11 cellular contexts compared by ENCODE assay signal in the genomic region with DNA sequence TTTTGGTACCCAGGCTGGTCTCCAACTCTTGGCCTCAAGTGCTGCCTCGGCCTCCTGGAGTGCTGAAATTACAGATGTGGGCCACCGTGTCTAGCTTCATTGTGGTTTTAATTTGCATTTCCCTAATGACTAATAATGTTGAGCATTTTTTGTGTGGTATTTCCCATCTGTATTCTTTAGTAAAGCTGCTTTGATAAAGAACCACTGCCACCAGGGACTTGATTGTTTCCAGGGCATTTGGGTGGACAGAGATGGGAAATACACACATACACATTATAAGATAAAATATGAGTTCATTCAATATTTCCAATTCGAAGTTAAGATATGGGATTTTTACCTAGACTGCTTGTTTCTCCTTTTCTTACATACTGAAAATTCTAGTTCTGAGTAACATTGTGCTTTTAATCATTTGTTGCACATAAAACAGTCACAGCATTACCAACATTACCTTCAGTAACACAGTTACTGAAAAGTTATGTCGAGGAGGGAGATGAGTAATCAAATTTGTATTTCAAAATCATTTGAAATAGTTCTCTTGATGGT. TPM values are rescaled to one million over a fixed set of nuclear protein-coding genes. Genes with fewer than 3 reads are reported as not detected.
A peak's percentile ranks its signal among the peaks of the same experiment; 100 is the strongest.
DNase-seq lines count a peak whose midpoint lies in the region; ATAC-seq and TF ChIP-seq lines count a peak whose summit lies in the region.
"Had no signal": no experiment of that assay in that cellular context is flagged by ENCODE, and none has a peak within 500 bp of the region (broad histone marks: within the 10 kb centered on the region; RNA-seq: fewer than 3 reads in every experiment).

No MANE protein-coding gene starts in this region.

- no peaks in the 10 kb centered on the region for H3K9me3 ChIP-seq in body of pancreas
- H3K9me3 ChIP-seq: BLaER1 treated with 17β-estradiol and CSF1 and Interleukin-3, amounts not matched to agents 10 nM and 100 nM; left lung had no signal

- H3K27ac ChIP-seq in body of pancreas: no peak overlapping the region
- H3K27ac ChIP-seq: BLaER1 treated with 17β-estradiol and CSF1 and Interleukin-3, amounts not matched to agents 10 nM and 100 nM; left lung had no signal

- peak overlapping the region; percentile 86 for H3K4me3 Mint-ChIP-seq in natural killer cell treated with Interleukin-12 subunit alpha and Interleukin-12 subunit beta and Interleukin-15 and Interleukin-18, amount 100 ng/mL, for 72 hours
- H3K4me3 Mint-ChIP-seq in natural killer cell: no peak overlapping the region
- H3K4me3 Mint-ChIP-seq in stimulated activated naive CD8-positive, alpha-beta T cell treated with anti-CD3 and anti-CD28 coated beads, Interleukin-15, Interleukin-2, amounts not matched to agents 100 ng/mL and 50 ng/mL, for 24 hours: no peak overlapping the region

- DNase-seq in natural killer cell treated with Interleukin-12 subunit alpha and Interleukin-12 subunit beta and Interleukin-15 and Interleukin-18, amount 100 ng/mL, for 72 hours (ENCODE audit: low spot score): no peak
- DNase-seq in natural killer cell: no peak
- DNase-seq in activated T-cell treated with anti-CD3 and anti-CD28 coated beads, Interleukin-2, amount 50 U/mL, for 48 hours: peak; percentile 58 to 62
- no peak for DNase-seq in NCI-H510A treated with DMSO at 0.1 percent for 48 hours (lab: John Stamatoyannopoulos, UW)
- no peak for DNase-seq in NCI-H748 treated with DMSO at 0.1 percent for 48 hours (lab: John Stamatoyannopoulos, UW)
- DNase-seq in body of pancreas: no peak
- DNase-seq: left lung, Right ventricle myocardium superior had no signal

- H3K4me1 ChIP-seq in body of pancreas: no peaks in the 10 kb centered on the region
- H3K4me1 ChIP-seq: left lung had no signal

- no peaks in the 10 kb centered on the region for H3K36me3 ChIP-seq in body of pancreas (replicated peaks in 1 of 2; ENCODE audit: insufficient read depth in 1 of 2, low read depth in 2 of 2)
- H3K36me3 ChIP-seq: left lung had no signal

- TF ChIP-seq POLR2A in body of pancreas (IDR thresholded peaks at IDR 0.05): no peak

- 67 to 81% methylated on average over 4 of the region's 4 CpGs for WGBS in body of pancreas, 2 donors

- peaks cover 2 to 10% of the 10 kb centered on the region in 2 donors for H3K4me1 Mint-ChIP-seq in natural killer cell treated with Interleukin-12 subunit alpha and Interleukin-12 subunit beta and Interleukin-15 and Interleukin-18, amount 100 ng/mL, for 72 hours (ENCODE audit: low read depth in 2 of 2)
- H3K4me1 Mint-ChIP-seq in natural killer cell: no peaks in the 10 kb centered on the region
- H3K4me1 Mint-ChIP-seq in stimulated activated naive CD8-positive, alpha-beta T cell treated with anti-CD3 and anti-CD28 coated beads, Interleukin-15, Interleukin-2, amounts not matched to agents 100 ng/mL and 50 ng/mL, for 24 hours (ENCODE audit: low read depth): peaks cover 18% of the 10 kb centered on the region

- H3K27me3 ChIP-seq in body of pancreas: no peaks in the 10 kb centered on the region
- H3K27me3 ChIP-seq: BLaER1 treated with 17β-estradiol and CSF1 and Interleukin-3, amounts not matched to agents 10 nM and 100 nM; left lung had no signal

- intact Hi-C loops in natural killer cell (cut with micrococcal nuclease): no loop called here
- intact Hi-C loops in body of pancreas (cut with DNase I): no loop called here

- no peak overlapping the region for H3K4me3 ChIP-seq in body of pancreas
- H3K4me3 ChIP-seq: BLaER1 treated with 17β-estradiol and CSF1 and Interleukin-3, amounts not matched to agents 10 nM and 100 nM; left lung had no signal

- H3K36me3 Mint-ChIP-seq in natural killer cell treated with Interleukin-12 subunit alpha and Interleukin-12 subunit beta and Interleukin-15 and Interleukin-18, amount 100 ng/mL, for 72 hours: no peaks in the 10 kb centered on the region
- no peaks in the 10 kb centered on the region for H3K36me3 Mint-ChIP-seq in natural killer cell
- H3K36me3 Mint-ChIP-seq in stimulated activated naive CD8-positive, alpha-beta T cell treated with anti-CD3 and anti-CD28 coated beads, Interleukin-15, Interleukin-2, amounts not matched to agents 100 ng/mL and 50 ng/mL, for 24 hours (ENCODE audit: low read depth): peaks cover 32% of the 10 kb centered on the region

- peak; percentile 67 to 77 for ATAC-seq in natural killer cell treated with Interleukin-12 subunit alpha and Interleukin-12 subunit beta and Interleukin-15 and Interleukin-18, amount 100 ng/mL, for 72 hours
- ATAC-seq in natural killer cell (no peak), HG02981 (IDR thresholded peaks at IDR 0.05; ENCODE audit: unreplicated experiment) (peak; percentile 77), body of pancreas (no peak)
- ATAC-seq: left lung had no signal

- H3K27me3 Mint-ChIP-seq in natural killer cell treated with Interleukin-12 subunit alpha and Interleukin-12 subunit beta and Interleukin-15 and Interleukin-18, amount 100 ng/mL, for 72 hours: no peaks in the 10 kb centered on the region
- no peaks in the 10 kb centered on the region for H3K27me3 Mint-ChIP-seq in natural killer cell (ENCODE audit: low read depth in 2 of 2)
- no peaks in the 10 kb centered on the region for H3K27me3 Mint-ChIP-seq in stimulated activated naive CD8-positive, alpha-beta T cell treated with anti-CD3 and anti-CD28 coated beads, Interleukin-15, Interleukin-2, amounts not matched to agents 100 ng/mL and 50 ng/mL, for 24 hours

- H3K27ac Mint-ChIP-seq in natural killer cell treated with Interleukin-12 subunit alpha and Interleukin-12 subunit beta and Interleukin-15 and Interleukin-18, amount 100 ng/mL, for 72 hours: peak overlapping the region; percentile 41 to 98
- H3K27ac Mint-ChIP-seq in natural killer cell: no peak overlapping the region
- H3K27ac Mint-ChIP-seq in stimulated activated naive CD8-positive, alpha-beta T cell treated with anti-CD3 and anti-CD28 coated beads, Interleukin-15, Interleukin-2, amounts not matched to agents 100 ng/mL and 50 ng/mL, for 24 hours: peak overlapping the region; percentile 68

- H3K9me3 Mint-ChIP-seq in natural killer cell treated with Interleukin-12 subunit alpha and Interleukin-12 subunit beta and Interleukin-15 and Interleukin-18, amount 100 ng/mL, for 72 hours: no peaks in the 10 kb centered on the region
- no peaks in the 10 kb centered on the region for H3K9me3 Mint-ChIP-seq in natural killer cell
- H3K9me3 Mint-ChIP-seq in stimulated activated naive CD8-positive, alpha-beta T cell treated with anti-CD3 and anti-CD28 coated beads, Interleukin-15, Interleukin-2, amounts not matched to agents 100 ng/mL and 50 ng/mL, for 24 hours: no peaks in the 10 kb centered on the region

- no peak for TF ChIP-seq CTCF in natural killer cell (IDR thresholded peaks at IDR 0.05)
- no peak for TF ChIP-seq CTCF in body of pancreas (IDR thresholded peaks at IDR 0.05)

RNA-seq across cellular contexts. Expression of gene HABP4, which starts 28.9 kb away (rescaled TPM):
- 10 to 100 TPM in 1 of 2 donors, 1 to 10 TPM in 1; 3.0 to 11.5 TPM for total RNA-seq in natural killer cell treated with Interleukin-12 subunit alpha and Interleukin-12 subunit beta and Interleukin-15 and Interleukin-18, amount 100 ng/mL, for 72 hours
- 1 to 10 TPM; 3.0 to 3.9 (median 3.6) TPM for total RNA-seq in natural killer cell
- 10 to 100 TPM; 12.2 to 12.5 TPM for total RNA-seq in body of pancreas

Comparison
In these comparisons a context has a peak if more than half of its experiments do, and no peak if none do; other contexts are left out.
1. ATAC-seq: peak in natural killer cell treated with Interleukin-12 subunit alpha and Interleukin-12 subunit beta and Interleukin-15 and Interleukin-18, amount 100 ng/mL, for 72 hours (2 of 2) and HG02981 (single experiment); none in natural killer cell (0 of 3) and body of pancreas (single experiment).
2. H3K27ac Mint-ChIP-seq: peak in natural killer cell treated with Interleukin-12 subunit alpha and Interleukin-12 subunit beta and Interleukin-15 and Interleukin-18, amount 100 ng/mL, for 72 hours (2 of 2) and stimulated activated naive CD8-positive, alpha-beta T cell treated with anti-CD3 and anti-CD28 coated beads, Interleukin-15, Interleukin-2, amounts not matched to agents 100 ng/mL and 50 ng/mL, for 24 hours (single experiment); none in natural killer cell (0 of 2).
3. DNase-seq: peak in activated T-cell treated with anti-CD3 and anti-CD28 coated beads, Interleukin-2, amount 50 U/mL, for 48 hours (2 of 2); none in natural killer cell treated with Interleukin-12 subunit alpha and Interleukin-12 subunit beta and Interleukin-15 and Interleukin-18, amount 100 ng/mL, for 72 hours (single experiment), natural killer cell (single experiment), NCI-H510A treated with DMSO at 0.1 percent for 48 hours (single experiment), NCI-H748 treated with DMSO at 0.1 percent for 48 hours (single experiment) and body of pancreas (0 of 4).